Comparison of ENCODE assay signal across 8 cellular contexts in the genomic region with DNA sequence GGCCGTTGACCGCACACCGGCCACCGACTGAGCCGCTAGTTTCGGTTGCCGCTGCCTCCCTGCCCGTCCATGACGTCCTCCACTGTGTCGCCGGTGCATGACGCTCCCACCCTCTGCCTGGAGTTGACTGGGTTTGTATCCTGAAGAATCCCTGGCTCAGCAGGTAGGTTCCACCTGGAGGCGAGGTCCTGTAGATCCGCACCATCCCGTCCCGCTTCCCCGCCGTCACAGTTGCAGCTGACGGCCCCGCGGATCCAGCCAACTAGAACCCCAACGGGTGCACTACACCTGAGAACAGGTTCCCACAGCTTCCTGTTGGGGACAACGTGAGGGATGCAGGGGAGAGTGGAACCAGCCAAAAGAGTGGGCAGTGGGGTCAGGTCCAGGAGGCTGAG. TPM values are rescaled to one million over a fixed set of nuclear protein-coding genes. Genes with fewer than 3 reads are reported as not detected.
DNase-seq lines count a peak whose midpoint lies in the region; ATAC-seq, FAIRE-seq and TF ChIP-seq lines count a peak whose summit lies in the region.

No MANE protein-coding gene starts in this region.

- no peak for DNase-seq in T-helper 2 cell treated with Interferon-gamma antibody and Interleukin-4, amounts not matched to agents 5 μg/mL and 100 μg/mL, for 36 hours (ENCODE audit: low spot score)
- DNase-seq in T-helper 2 cell = no peak
- DNase-seq in K562 (ENCODE audit: extremely low read depth in 1 of 4, low spot score in 3 of 4) = peak in 1 of 4 experiments; percentile 38
- DNase-seq in lower lobe of right lung = no peak
- no peak for DNase-seq in uterus
- no peak for DNase-seq in GM10266 (ENCODE audit: extremely low spot score)
- DNase-seq in NOMO-1 treated with dmso at 0.1 percent for 144 hours (lab: John Stamatoyannopoulos, UW; ENCODE audit: unreplicated experiment) = no peak

- H3K9me3 ChIP-seq in HUES6 (ENCODE audit: control insufficient read depth, insufficient read depth, low read depth, low read length) (no peaks in the 10 kb centered on the region), K562 (replicated peaks; ENCODE audit: control insufficient read depth, insufficient read depth, low read depth, low read length) (no peaks in the 10 kb centered on the region), lower lobe of right lung (no peaks in the 10 kb centered on the region), uterus (no peaks in the 10 kb centered on the region)

- H3K27ac ChIP-seq in HUES6 (ENCODE audit: low read depth, low read length) (peak overlapping the region; percentile 99; the same call in 1 of the 2 replicates), K562 (ENCODE audit: extremely low read depth, low read depth, low read length) (peak overlapping the region; percentile 100), lower lobe of right lung (peak overlapping the region; percentile 99), uterus (peak overlapping the region; percentile 99 to 100)

- peak overlapping the region; percentile 92 for H2AFZ ChIP-seq in K562 (ENCODE audit: low read depth, low read length)

- TF ChIP-seq CTCF in K562 (IDR thresholded peaks at IDR 0.05 in 2 of 3, conservative IDR thresholded peaks at IDR 0.05 in 1 of 3; ENCODE audit: insufficient read depth in 2 of 3, low read depth in 1 of 3, low read length in 3 of 3) = no peak
- TF ChIP-seq CTCF in lower lobe of right lung (IDR thresholded peaks at IDR 0.05) = no peak
- no peak for TF ChIP-seq CTCF in uterus (IDR thresholded peaks at IDR 0.05)
- TF ChIP-seq CTCF in GM10266 (IDR thresholded peaks at IDR 0.05; ENCODE audit: control insufficient read depth, insufficient read depth, low read depth, missing control alignments) = no peak

- POLR2A ChIA-PET in K562 (lab: Yijun Ruan, JAX) = interaction anchor here (0.6 to 2.7 kb wide), 10 partner anchors 9 to 67 kb away, joined by 3 to 32 read pairs (median 4); a partner anchor contains a TSS

- peaks cover 94% of the 10 kb centered on the region for H3K79me2 ChIP-seq in K562 (ENCODE audit: control insufficient read depth, insufficient read depth, low read length)

- H3K27me3 ChIP-seq in HUES6 (ENCODE audit: control insufficient read depth, insufficient read depth, low read length) = no peaks in the 10 kb centered on the region
- H3K27me3 ChIP-seq in K562 (ENCODE audit: control insufficient read depth in 2 of 2, insufficient read depth in 2 of 2, low read length in 2 of 2) = no peaks in the 10 kb centered on the region
- H3K27me3 ChIP-seq in lower lobe of right lung (ENCODE audit: low read depth) = no peaks in the 10 kb centered on the region
- no peaks in the 10 kb centered on the region for H3K27me3 ChIP-seq in uterus

- no peak for TF ChIP-seq RAD21 in K562 (CRISPR knock-in tag; conservative IDR thresholded peaks at IDR 0.05 in 1 of 2, IDR thresholded peaks at IDR 0.05 in 1 of 2)

- intact Hi-C loops in K562 (cut with micrococcal nuclease) (no loop called here), lower lobe of right lung (cut with DNase I) (no loop called here), uterus (cut with DNase I; ENCODE audit: low total_unique reads) (no loop called here)

- H3K9me3 Mint-ChIP-seq in T-helper 2 cell treated with Interferon-gamma antibody and Interleukin-4, amounts not matched to agents 5 μg/mL and 100 μg/mL, for 36 hours = no peaks in the 10 kb centered on the region

- in situ Hi-C loops in K562 (cut with MboI) = no loop called here

- BruUV-seq in K562 (replicated peaks; lab: Mats Ljungman, UMichigan) = TSS peak; percentile 77

- ATAC-seq in K562 (peak; percentile 15), lower lobe of right lung (peak; percentile 2 to 4)

- peaks cover 45% of the 10 kb centered on the region for H3K4me1 Mint-ChIP-seq in T-helper 2 cell treated with Interferon-gamma antibody and Interleukin-4, amounts not matched to agents 5 μg/mL and 100 μg/mL, for 36 hours (ENCODE audit: low read depth)

- no peak for TF ChIP-seq EP300 in K562 (IDR thresholded peaks at IDR 0.05; ENCODE audit: low read length)

- CTCF ChIA-PET in K562 (lab: Yijun Ruan, JAX; ENCODE audit: low intra/inter-chr PET ratio) = no interaction called here

- H3K9ac ChIP-seq in HUES6 (ENCODE audit: low read length) (peak overlapping the region; percentile 99), K562 (ENCODE audit: insufficient read depth in 1 of 2, low read depth in 2 of 2, low read length in 2 of 2) (peak overlapping the region; percentile 95 to 100)

- peak overlapping the region; percentile 100 for H3K4me3 Mint-ChIP-seq in T-helper 2 cell treated with Interferon-gamma antibody and Interleukin-4, amounts not matched to agents 5 μg/mL and 100 μg/mL, for 36 hours

- no peak for FAIRE-seq in K562 (lab: Jason Lieb, UNC)

- H3K4me3 ChIP-seq in HUES6 (ENCODE audit: low read depth, low read length) (peak overlapping the region; percentile 81), K562 (peak overlapping the region; percentile 86), lower lobe of right lung (peak overlapping the region; percentile 95), uterus (peak overlapping the region; percentile 58 to 94)

- no peaks in the 10 kb centered on the region for H3K9me1 ChIP-seq in K562 (ENCODE audit: control insufficient read depth, insufficient read depth, low read length)

- peaks cover 59% of the 10 kb centered on the region for H3K36me3 Mint-ChIP-seq in T-helper 2 cell treated with Interferon-gamma antibody and Interleukin-4, amounts not matched to agents 5 μg/mL and 100 μg/mL, for 36 hours (ENCODE audit: low read depth)

- H3K36me3 ChIP-seq in HUES6 (ENCODE audit: control insufficient read depth, insufficient read depth, low read length) (peaks cover 28% of the 10 kb centered on the region), K562 (ENCODE audit: control insufficient read depth, insufficient read depth, low read length) (peaks cover 63% of the 10 kb centered on the region; the same call in 2 of the 3 replicates), lower lobe of right lung (peaks cover 40% of the 10 kb centered on the region), uterus (no peaks in the 10 kb centered on the region)

- peak; percentile 69; the same call in 1 of the 2 replicates for TF ChIP-seq POLR2A in K562 (conservative IDR thresholded peaks at IDR 0.05)
- no peak for TF ChIP-seq POLR2A in uterus (IDR thresholded peaks at IDR 0.05)

- H3K4me1 ChIP-seq in HUES6 (ENCODE audit: control insufficient read depth, insufficient read depth, low read length) = peaks cover 11% of the 10 kb centered on the region; the same call in 1 of the 2 replicates
- peaks cover 28 to 64% of the 10 kb centered on the region in 2 experiments; a peak in 4 of 5 replicates for H3K4me1 ChIP-seq in K562 (replicated peaks in 1 of 2; ENCODE audit: control insufficient read depth in 2 of 2, insufficient read depth in 2 of 2, low read length in 2 of 2)
- H3K4me1 ChIP-seq in lower lobe of right lung = peaks cover 62% of the 10 kb centered on the region
- H3K4me1 ChIP-seq in uterus = peaks cover 0 to 4% of the 10 kb centered on the region in 2 donors

- 0% methylated on average over 23 of the region's 23 CpGs for WGBS in K562 (ENCODE audit: insufficient coverage, low coverage, missing lambda C conversion rate)

- H3K4me2 ChIP-seq in K562 (ENCODE audit: insufficient read depth, low read length) = peak overlapping the region; percentile 98

- no peaks in the 10 kb centered on the region for H3K27me3 Mint-ChIP-seq in T-helper 2 cell treated with Interferon-gamma antibody and Interleukin-4, amounts not matched to agents 5 μg/mL and 100 μg/mL, for 36 hours (ENCODE audit: low read depth)

- peaks cover 25% of the 10 kb centered on the region; the same call in 1 of the 2 replicates for H4K20me1 ChIP-seq in K562 (replicated peaks; ENCODE audit: control insufficient read depth, insufficient read depth, low read length)

- H3K27ac Mint-ChIP-seq in T-helper 2 cell treated with Interferon-gamma antibody and Interleukin-4, amounts not matched to agents 5 μg/mL and 100 μg/mL, for 36 hours = peak overlapping the region; percentile 97

RNA-seq across cellular contexts. Expression of a gene that starts 0.9 kb away (rescaled TPM):
- total RNA-seq in K562 (2011; cell fraction: chromatin; rRNA removed; ENCODE audit: low replicate concordance) = 30.7 and 52.5 TPM in 2 replicates
- 27.1 and 28.9 TPM in 2 replicates for total RNA-seq in K562 (2011; cell fraction: nucleolus; rRNA removed)
- total RNA-seq in K562 (2011; cell fraction: nucleoplasm; rRNA removed) = 42.8 and 65.1 TPM in 2 replicates
- total RNA-seq in K562 (2014; rRNA removed) = 185 and 221 TPM in 2 replicates
- total RNA-seq in K562 (2014; rRNA removed; fragmentation: Illumina TruSeq; extraction: Trizol) = 161 and 175 TPM in 2 replicates
- 148 and 164 TPM in 2 replicates for total RNA-seq in K562 (2015; rRNA removed; fragmentation: Illumina TruSeq; extraction: Trizol)
- total RNA-seq in K562 (2021) = 123 and 128 TPM in 2 replicates
- 121 and 191 TPM in 2 replicates for polyA plus RNA-seq in K562 (2011; rRNA removed)
- 86.2 and 92.0 TPM in 2 replicates for polyA plus RNA-seq in K562 (2011; cell fraction: cytosol; rRNA removed)
- 39.9 and 51.3 TPM in 2 replicates for polyA plus RNA-seq in K562 (2011; cell fraction: nucleus; rRNA removed)
- 91.7 and 104 TPM in 2 replicates for polyA plus RNA-seq in K562 (2012)
- polyA plus RNA-seq in K562 (2014; fragmentation: Illumina TruSeq; extraction: Trizol) = 171 and 214 TPM in 2 replicates
- 10 to 100 TPM; 49.4 to 81.8 TPM for polyA plus RNA-seq in K562 (2014; fragmentation: Nextera tagmentation; extraction: Ambion mirVana)
- polyA plus RNA-seq in K562 (2014; rRNA removed) = 157 and 162 TPM in 2 replicates
- polyA minus RNA-seq in K562 (2011; rRNA and poly(A)+ RNA removed) = 103 and 121 TPM in 2 replicates
- polyA minus RNA-seq in K562 (2011; cell fraction: cytosol; rRNA and poly(A)+ RNA removed) = 51.2 and 63.8 TPM in 2 replicates
- 14.9 and 23.8 TPM in 2 replicates for polyA minus RNA-seq in K562 (2011; cell fraction: nucleus; rRNA and poly(A)+ RNA removed)
- total RNA-seq in lower lobe of right lung = 31.6 TPM
- 10 to 100 TPM; 25.0 to 56.4 (median 41.4) TPM for total RNA-seq in uterus

RNA-seq across cellular contexts. Expression of a gene that starts 8.1 kb away (rescaled TPM):
- total RNA-seq in K562 (2011; cell fraction: chromatin; rRNA removed; ENCODE audit: low replicate concordance) = 25.4 and 79.9 TPM in 2 replicates
- total RNA-seq in K562 (2011; cell fraction: nucleolus; rRNA removed) = 85.2 and 91.1 TPM in 2 replicates
- 51.7 and 55.1 TPM in 2 replicates for total RNA-seq in K562 (2011; cell fraction: nucleoplasm; rRNA removed)
- total RNA-seq in K562 (2014; rRNA removed) = 34.3 and 44.0 TPM in 2 replicates
- total RNA-seq in K562 (2014; rRNA removed; fragmentation: Illumina TruSeq; extraction: Trizol) = 5.8 and 7.8 TPM in 2 replicates
- total RNA-seq in K562 (2015; rRNA removed; fragmentation: Illumina TruSeq; extraction: Trizol) = 18.4 and 20.4 TPM in 2 replicates
- 40.0 and 40.3 TPM in 2 replicates for total RNA-seq in K562 (2021)
- 17.9 and 28.9 TPM in 2 replicates for polyA plus RNA-seq in K562 (2011; rRNA removed)
- 37.3 and 93.7 TPM in 2 replicates for polyA plus RNA-seq in K562 (2011; cell fraction: cytosol; rRNA removed)
- polyA plus RNA-seq in K562 (2011; cell fraction: nucleus; rRNA removed) = 100 and 135 TPM in 2 replicates
- polyA plus RNA-seq in K562 (2012) = 23.2 and 37.4 TPM in 2 replicates
- polyA plus RNA-seq in K562 (2014; fragmentation: Illumina TruSeq; extraction: Trizol) = 18.8 and 24.3 TPM in 2 replicates
- under 1 TPM; 0.34 to 0.53 TPM for polyA plus RNA-seq in K562 (2014; fragmentation: Nextera tagmentation; extraction: Ambion mirVana)
- polyA plus RNA-seq in K562 (2014; rRNA removed) = 42.9 and 47.2 TPM in 2 replicates
- polyA minus RNA-seq in K562 (2011; rRNA and poly(A)+ RNA removed) = 5.4 and 10.2 TPM in 2 replicates
- polyA minus RNA-seq in K562 (2011; cell fraction: cytosol; rRNA and poly(A)+ RNA removed) = 23.7 and 31.6 TPM in 2 replicates
- 19.1 and 20.1 TPM in 2 replicates for polyA minus RNA-seq in K562 (2011; cell fraction: nucleus; rRNA and poly(A)+ RNA removed)
- total RNA-seq in lower lobe of right lung = 30.9 TPM
- 10 to 100 TPM; 31.0 to 99.7 (median 42.7) TPM for total RNA-seq in uterus

RNA-seq across cellular contexts. Expression of a gene that starts 8.3 kb away (rescaled TPM):
- total RNA-seq in K562 (2011; cell fraction: chromatin; rRNA removed; ENCODE audit: low replicate concordance) = 114 and 225 TPM in 2 replicates
- 114 and 126 TPM in 2 replicates for total RNA-seq in K562 (2011; cell fraction: nucleolus; rRNA removed)
- 94.5 and 103 TPM in 2 replicates for total RNA-seq in K562 (2011; cell fraction: nucleoplasm; rRNA removed)
- 66.3 and 80.2 TPM in 2 replicates for total RNA-seq in K562 (2014; rRNA removed)
- total RNA-seq in K562 (2014; rRNA removed; fragmentation: Illumina TruSeq; extraction: Trizol) = 47.1 and 49.7 TPM in 2 replicates
- total RNA-seq in K562 (2015; rRNA removed; fragmentation: Illumina TruSeq; extraction: Trizol) = 52.1 and 55.6 TPM in 2 replicates
- total RNA-seq in K562 (2021) = 112 and 122 TPM in 2 replicates
- 50.3 and 50.8 TPM in 2 replicates for polyA plus RNA-seq in K562 (2011; rRNA removed)
- polyA plus RNA-seq in K562 (2011; cell fraction: cytosol; rRNA removed) = 45.2 and 61.0 TPM in 2 replicates
- polyA plus RNA-seq in K562 (2011; cell fraction: nucleus; rRNA removed) = 150 and 212 TPM in 2 replicates
- 93.9 and 100.0 TPM in 2 replicates for polyA plus RNA-seq in K562 (2012)
- 95.2 and 122 TPM in 2 replicates for polyA plus RNA-seq in K562 (2014; fragmentation: Illumina TruSeq; extraction: Trizol)
- 1 to 10 TPM; 1.9 to 2.8 TPM for polyA plus RNA-seq in K562 (2014; fragmentation: Nextera tagmentation; extraction: Ambion mirVana)
- polyA plus RNA-seq in K562 (2014; rRNA removed) = 90.1 and 102 TPM in 2 replicates
- polyA minus RNA-seq in K562 (2011; rRNA and poly(A)+ RNA removed) = 16.5 and 18.3 TPM in 2 replicates
- polyA minus RNA-seq in K562 (2011; cell fraction: cytosol; rRNA and poly(A)+ RNA removed) = 37.4 and 55.6 TPM in 2 replicates
- 40.5 and 49.1 TPM in 2 replicates for polyA minus RNA-seq in K562 (2011; cell fraction: nucleus; rRNA and poly(A)+ RNA removed)
- 19.3 TPM for total RNA-seq in lower lobe of right lung
- total RNA-seq in uterus = 10 to 100 TPM in 1 of 4 donors, 1 to 10 TPM in 3; 4.6 to 15.6 (median 7.3) TPM

RNA-seq across cellular contexts. Expression of a gene that starts 28.9 kb away (rescaled TPM):
- total RNA-seq in K562 (2011; cell fraction: chromatin; rRNA removed; ENCODE audit: low replicate concordance) = 3.4 and 8.9 TPM in 2 replicates
- total RNA-seq in K562 (2011; cell fraction: nucleolus; rRNA removed) = 2.8 and 3.7 TPM in 2 replicates
- total RNA-seq in K562 (2011; cell fraction: nucleoplasm; rRNA removed) = 2.1 and 2.4 TPM in 2 replicates
- total RNA-seq in K562 (2014; rRNA removed) = 1.8 and 2.6 TPM in 2 replicates
- 0.76 TPM in 1 of 2 replicates, not detected in the other for total RNA-seq in K562 (2014; rRNA removed; fragmentation: Illumina TruSeq; extraction: Trizol)
- total RNA-seq in K562 (2015; rRNA removed; fragmentation: Illumina TruSeq; extraction: Trizol) = 1.1 TPM in 2 replicates
- 1.6 and 2.0 TPM in 2 replicates for total RNA-seq in K562 (2021)
- polyA plus RNA-seq in K562 (2011; rRNA removed) = 0.53 and 1.3 TPM in 2 replicates
- polyA plus RNA-seq in K562 (2011; cell fraction: cytosol; rRNA removed) = 1.7 and 2.5 TPM in 2 replicates
- 1.9 and 2.9 TPM in 2 replicates for polyA plus RNA-seq in K562 (2011; cell fraction: nucleus; rRNA removed)
- 1.4 and 2.1 TPM in 2 replicates for polyA plus RNA-seq in K562 (2012)
- polyA plus RNA-seq in K562 (2014; fragmentation: Illumina TruSeq; extraction: Trizol) = 0.62 and 1.4 TPM in 2 replicates
- not detected for polyA plus RNA-seq in K562 (2014; fragmentation: Nextera tagmentation; extraction: Ambion mirVana)
- 1.4 and 2.7 TPM in 2 replicates for polyA plus RNA-seq in K562 (2014; rRNA removed)
- 0.45 and 1.1 TPM in 2 replicates for polyA minus RNA-seq in K562 (2011; rRNA and poly(A)+ RNA removed)
- polyA minus RNA-seq in K562 (2011; cell fraction: cytosol; rRNA and poly(A)+ RNA removed) = 2.6 and 3.8 TPM in 2 replicates
- polyA minus RNA-seq in K562 (2011; cell fraction: nucleus; rRNA and poly(A)+ RNA removed) = 1.00 and 1.8 TPM in 2 replicates
- total RNA-seq in lower lobe of right lung = 1.7 TPM
- 1 to 10 TPM in 2 of 4 donors, not detected in 2; 1.3 to 3.2 TPM for total RNA-seq in uterus
